Comparison of ENCODE assay signal across 1 cellular context in the genomic region with DNA sequence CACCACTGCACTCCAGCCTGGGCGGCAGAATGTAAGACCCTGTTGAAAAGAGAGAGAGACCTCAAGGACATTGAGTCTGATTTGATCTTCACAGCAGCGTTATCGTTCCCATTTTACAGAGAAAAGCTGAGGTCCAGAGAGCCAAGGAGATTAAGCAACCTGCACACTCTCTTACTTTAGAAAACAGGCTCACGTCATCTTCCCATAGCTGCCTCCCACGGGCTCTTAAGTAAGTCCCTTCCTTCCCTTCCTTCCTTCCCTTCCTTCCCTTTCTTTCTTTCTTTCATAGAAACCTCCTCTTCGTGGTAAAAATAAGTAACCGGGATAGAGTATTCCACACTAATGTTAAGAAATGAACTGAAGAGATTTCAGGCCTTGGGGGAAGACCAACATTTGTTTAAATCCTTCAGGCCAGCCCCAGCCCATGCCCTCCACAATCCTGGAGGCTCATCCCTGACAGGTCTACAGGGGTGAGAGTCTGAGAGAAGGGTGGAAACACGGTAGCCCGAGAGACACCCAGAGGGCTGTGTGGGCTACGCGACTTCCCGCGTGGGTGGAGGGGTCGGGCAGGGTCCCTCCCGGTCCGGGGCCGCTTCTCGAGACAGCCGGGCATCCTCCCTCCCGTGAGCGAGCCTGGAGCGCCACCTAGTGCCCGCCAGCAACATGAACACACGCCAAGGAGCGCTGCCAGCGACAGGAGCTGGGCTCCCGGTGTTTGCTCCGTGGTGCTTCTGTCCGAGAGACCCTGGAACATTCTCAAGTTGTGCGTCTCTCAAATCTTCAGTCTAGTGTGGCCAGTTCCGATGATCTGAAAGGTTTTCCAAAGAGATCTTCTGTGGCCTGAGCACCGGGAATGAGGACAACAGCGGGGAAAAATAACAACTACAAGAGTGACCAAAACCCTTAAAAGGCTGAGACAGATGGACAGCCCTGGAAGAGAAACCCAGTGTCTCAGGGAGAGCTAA.
A peak's percentile ranks its signal among the peaks of the same experiment; 100 is the strongest.
TF ChIP-seq lines count a peak whose summit lies in the region.

No MANE protein-coding gene starts in this region.

TF ChIP-seq in HepG2, 621 proteins besides CTCF, POLR2A, EP300 and RAD21 (continued from another document and continues in another):
- TF ChIP-seq ZNF646 (CRISPR knock-in tag; IDR thresholded peaks at IDR 0.05) (no peak), TBP (CRISPR knock-in tag; IDR thresholded peaks at IDR 0.05) (no peak), ZNF609 (CRISPR knock-in tag; IDR thresholded peaks at IDR 0.05; ENCODE audit: borderline replicate concordance) (no peak), SMAD1 (CRISPR knock-in tag; IDR thresholded peaks at IDR 0.05; ENCODE audit: borderline replicate concordance, low read depth) (peak; percentile 59; the same call in 1 of the 2 replicates), PAXIP1 (CRISPR knock-in tag; conservative IDR thresholded peaks at IDR 0.05) (no peak), AKAP8 (CRISPR knock-in tag; IDR thresholded peaks at IDR 0.05) (no peak), SRSF1 (optimal IDR thresholded peaks at IDR 0.05; ENCODE audit: low read depth, low read length) (no peak), FOXO1 (CRISPR knock-in tag; IDR thresholded peaks at IDR 0.05) (peak; percentile 49; the same call in 1 of the 2 replicates), SALL2 (CRISPR knock-in tag; IDR thresholded peaks at IDR 0.05) (no peak), ZFP62 (CRISPR knock-in tag; IDR thresholded peaks at IDR 0.05) (no peak), CSRNP2 (CRISPR knock-in tag; conservative IDR thresholded peaks at IDR 0.05; ENCODE audit: low read depth) (no peak), ZNF674 (CRISPR knock-in tag; IDR thresholded peaks at IDR 0.05; ENCODE audit: low read depth) (no peak), NPAS2 (CRISPR knock-in tag; IDR thresholded peaks at IDR 0.05; ENCODE audit: borderline replicate concordance) (no peak), MED8 (CRISPR knock-in tag; IDR thresholded peaks at IDR 0.05; ENCODE audit: insufficient replicate concordance) (no peak), RBAK (CRISPR knock-in tag; IDR thresholded peaks at IDR 0.05) (no peak), MXI1 (IDR thresholded peaks at IDR 0.05; ENCODE audit: borderline replicate concordance, low read depth, low read length) (no peak), SPEN (CRISPR knock-in tag; IDR thresholded peaks at IDR 0.05; ENCODE audit: low read depth) (0 out of 2 replicates have a peak, but pooled peaks have one; percentile 30), NFRKB (IDR thresholded peaks at IDR 0.05) (no peak), DMAP1 (CRISPR knock-in tag; IDR thresholded peaks at IDR 0.05) (no peak), ZBTB21 (CRISPR knock-in tag; IDR thresholded peaks at IDR 0.05) (no peak), ZNF597 (CRISPR knock-in tag; IDR thresholded peaks at IDR 0.05) (no peak), FIP1L1 (IDR thresholded peaks at IDR 0.05; ENCODE audit: borderline replicate concordance, insufficient read depth, low read depth, low read length) (no peak), ZNF768 (CRISPR knock-in tag; IDR thresholded peaks at IDR 0.05) (peak; percentile 54; the same call in 1 of the 2 replicates), CBX5 (CRISPR knock-in tag; IDR thresholded peaks at IDR 0.05; ENCODE audit: borderline replicate concordance) (0 out of 2 replicates have a peak, but pooled peaks have one; percentile 54), ZKSCAN5 (CRISPR knock-in tag; IDR thresholded peaks at IDR 0.05) (no peak), ZNF569 (CRISPR knock-in tag; IDR thresholded peaks at IDR 0.05; ENCODE audit: borderline replicate concordance) (no peak), MEIS2 (CRISPR knock-in tag; IDR thresholded peaks at IDR 0.05) (no peak), ZMYM3 (CRISPR knock-in tag; IDR thresholded peaks at IDR 0.05) (no peak)
- TF ChIP-seq, protein P1, sequence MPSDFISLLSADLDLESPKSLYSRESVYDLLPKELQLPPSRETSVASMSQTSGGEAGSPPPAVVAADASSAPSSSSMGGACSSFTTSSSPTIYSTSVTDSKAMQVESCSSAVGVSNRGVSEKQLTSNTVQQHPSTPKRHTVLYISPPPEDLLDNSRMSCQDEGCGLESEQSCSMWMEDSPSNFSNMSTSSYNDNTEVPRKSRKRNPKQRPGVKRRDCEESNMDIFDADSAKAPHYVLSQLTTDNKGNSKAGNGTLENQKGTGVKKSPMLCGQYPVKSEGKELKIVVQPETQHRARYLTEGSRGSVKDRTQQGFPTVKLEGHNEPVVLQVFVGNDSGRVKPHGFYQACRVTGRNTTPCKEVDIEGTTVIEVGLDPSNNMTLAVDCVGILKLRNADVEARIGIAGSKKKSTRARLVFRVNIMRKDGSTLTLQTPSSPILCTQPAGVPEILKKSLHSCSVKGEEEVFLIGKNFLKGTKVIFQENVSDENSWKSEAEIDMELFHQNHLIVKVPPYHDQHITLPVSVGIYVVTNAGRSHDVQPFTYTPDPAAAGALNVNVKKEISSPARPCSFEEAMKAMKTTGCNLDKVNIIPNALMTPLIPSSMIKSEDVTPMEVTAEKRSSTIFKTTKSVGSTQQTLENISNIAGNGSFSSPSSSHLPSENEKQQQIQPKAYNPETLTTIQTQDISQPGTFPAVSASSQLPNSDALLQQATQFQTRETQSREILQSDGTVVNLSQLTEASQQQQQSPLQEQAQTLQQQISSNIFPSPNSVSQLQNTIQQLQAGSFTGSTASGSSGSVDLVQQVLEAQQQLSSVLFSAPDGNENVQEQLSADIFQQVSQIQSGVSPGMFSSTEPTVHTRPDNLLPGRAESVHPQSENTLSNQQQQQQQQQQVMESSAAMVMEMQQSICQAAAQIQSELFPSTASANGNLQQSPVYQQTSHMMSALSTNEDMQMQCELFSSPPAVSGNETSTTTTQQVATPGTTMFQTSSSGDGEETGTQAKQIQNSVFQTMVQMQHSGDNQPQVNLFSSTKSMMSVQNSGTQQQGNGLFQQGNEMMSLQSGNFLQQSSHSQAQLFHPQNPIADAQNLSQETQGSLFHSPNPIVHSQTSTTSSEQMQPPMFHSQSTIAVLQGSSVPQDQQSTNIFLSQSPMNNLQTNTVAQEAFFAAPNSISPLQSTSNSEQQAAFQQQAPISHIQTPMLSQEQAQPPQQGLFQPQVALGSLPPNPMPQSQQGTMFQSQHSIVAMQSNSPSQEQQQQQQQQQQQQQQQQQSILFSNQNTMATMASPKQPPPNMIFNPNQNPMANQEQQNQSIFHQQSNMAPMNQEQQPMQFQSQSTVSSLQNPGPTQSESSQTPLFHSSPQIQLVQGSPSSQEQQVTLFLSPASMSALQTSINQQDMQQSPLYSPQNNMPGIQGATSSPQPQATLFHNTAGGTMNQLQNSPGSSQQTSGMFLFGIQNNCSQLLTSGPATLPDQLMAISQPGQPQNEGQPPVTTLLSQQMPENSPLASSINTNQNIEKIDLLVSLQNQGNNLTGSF (CRISPR knock-in tag; IDR thresholded peaks at IDR 0.05), result no peak
